Comparison of ENCODE assay signal across 8 cellular contexts in genomic region chr1:15836511-15836771, GRCh38. TPM values are rescaled to one million over a fixed set of nuclear protein-coding genes. Genes with fewer than 3 reads are reported as not detected.
DNase-seq lines count a peak whose midpoint lies in the region; ATAC-seq and TF ChIP-seq lines count a peak whose summit lies in the region.
"Not testable (repeated sequence)": the region's sequence is repeated elsewhere in the genome, so short reads cannot be mapped to it uniquely, and the experiment has no call there.

No MANE protein-coding gene starts in this region.

- H3K27me3 Mint-ChIP-seq in activated T-cell treated with anti-CD3 and anti-CD28 coated beads, Interleukin-2, amount 50 U/mL, for 24 hours, result not testable (repeated sequence)

- TF ChIP-seq CTCF in gastroesophageal sphincter (IDR thresholded peaks at IDR 0.05); uterus (IDR thresholded peaks at IDR 0.05): not testable (repeated sequence)

- peak overlapping the region; percentile 92; the same call in 1 of the 2 replicates for H3K9ac ChIP-seq in ES-I3 (ENCODE audit: low read depth, low read length)
- H3K9ac ChIP-seq in NT2/D1 (ENCODE audit: insufficient read length, low read depth), result not testable (repeated sequence)
- peak overlapping the region; percentile 83 to 95 for H3K9ac ChIP-seq in mucosa of rectum (ENCODE audit: low read depth in 1 of 2, low read length in 2 of 2)

- not testable (repeated sequence) for H3K9me3 ChIP-seq in ES-I3 (ENCODE audit: control insufficient read depth, insufficient read depth, low read length); NT2/D1 (ENCODE audit: insufficient read depth, low read length); gastroesophageal sphincter; mucosa of rectum (ENCODE audit: control insufficient read depth in 2 of 2, low read length in 2 of 2); uterus

- DNase-seq in NT2/D1 (ENCODE audit: low read depth, low spot score); activated T-cell treated with anti-CD3 and anti-CD28 coated beads, Interleukin-2, amount 50 U/mL, for 24 hours; caudate nucleus (lab: John Stamatoyannopoulos, UW); skeletal muscle cell (ENCODE audit: low read depth): not testable (repeated sequence)
- DNase-seq in uterus, result peak; percentile 26 to 32

- not testable (repeated sequence) for TF ChIP-seq POLR2A in gastroesophageal sphincter (IDR thresholded peaks at IDR 0.05); uterus (IDR thresholded peaks at IDR 0.05)

- H3K4me1 ChIP-seq in ES-I3 (ENCODE audit: insufficient read depth, low read length); NT2/D1 (ENCODE audit: insufficient read depth, insufficient read length); mucosa of rectum (ENCODE audit: control insufficient read depth in 2 of 2, insufficient read depth in 2 of 2, low read length in 2 of 2); uterus: not testable (repeated sequence)
- peaks cover 0 to 33% (median 4%) of the 10 kb centered on the region in 3 donors for H3K4me1 ChIP-seq in gastroesophageal sphincter

- H3K4me3 Mint-ChIP-seq in activated T-cell treated with anti-CD3 and anti-CD28 coated beads, Interleukin-2, amount 50 U/mL, for 24 hours, result peak overlapping the region; percentile 91

- TF ChIP-seq EP300 in gastroesophageal sphincter (IDR thresholded peaks at IDR 0.05), result not testable (repeated sequence)

- H3K27ac ChIP-seq in caudate nucleus (ENCODE audit: low read depth, low read length) (peak overlapping the region; percentile 100), gastroesophageal sphincter (peak overlapping the region; percentile 79 to 100 (median 100)), mucosa of rectum (ENCODE audit: low read depth in 2 of 2, low read length in 2 of 2) (peak overlapping the region; percentile 98 to 100), uterus (peak overlapping the region; percentile 99 to 100)

- H3K4me1 Mint-ChIP-seq in activated T-cell treated with anti-CD3 and anti-CD28 coated beads, Interleukin-2, amount 50 U/mL, for 24 hours (ENCODE audit: low read depth), result peaks cover 33% of the 10 kb centered on the region

- H3K27ac Mint-ChIP-seq in activated T-cell treated with anti-CD3 and anti-CD28 coated beads, Interleukin-2, amount 50 U/mL, for 24 hours, result peak overlapping the region; percentile 98

- 63% methylated on average over 7 of the region's 14 CpGs; no CpG with 5 or more reads in 1 of the 2 donors for WGBS in gastroesophageal sphincter (ENCODE audit: low coverage in 1 of 2), 2 donors

- H3K36me3 Mint-ChIP-seq in activated T-cell treated with anti-CD3 and anti-CD28 coated beads, Interleukin-2, amount 50 U/mL, for 24 hours (ENCODE audit: low read depth), result peaks cover 17% of the 10 kb centered on the region

- not testable (repeated sequence) for ATAC-seq in gastroesophageal sphincter

- not testable (repeated sequence) for H3K36me3 ChIP-seq in ES-I3 (ENCODE audit: insufficient read depth, low read length); NT2/D1 (ENCODE audit: insufficient read depth, insufficient read length, low read length); gastroesophageal sphincter; mucosa of rectum (ENCODE audit: control insufficient read depth in 2 of 2, insufficient read depth in 2 of 2, low read length in 2 of 2); uterus

- not testable (repeated sequence) for H3K27me3 ChIP-seq in NT2/D1 (ENCODE audit: insufficient read depth, insufficient read length); gastroesophageal sphincter; mucosa of rectum (ENCODE audit: control insufficient read depth in 2 of 2, insufficient read depth in 2 of 2, low read length in 2 of 2); uterus

- H3K9me3 Mint-ChIP-seq in activated T-cell treated with anti-CD3 and anti-CD28 coated beads, Interleukin-2, amount 50 U/mL, for 24 hours, result not testable (repeated sequence)

- H3K4me3 ChIP-seq in NT2/D1 (ENCODE audit: insufficient read length, low read depth) (peak overlapping the region; percentile 58), gastroesophageal sphincter (peak overlapping the region; percentile 37 to 90), mucosa of rectum (ENCODE audit: low read length in 2 of 2) (peak overlapping the region; percentile 62 to 93), skeletal muscle cell (ENCODE audit: low read depth, low read length) (peak overlapping the region; percentile 86), uterus (peak overlapping the region; percentile 58 to 96)

- intact Hi-C loops in uterus (cut with DNase I; ENCODE audit: low total_unique reads), result not testable (repeated sequence)

RNA-seq across cellular contexts. Expression of gene SPEN, which starts 11.1 kb away (rescaled TPM):
- 10 to 100 TPM; 40.3 to 79.4 (median 50.7) TPM for total RNA-seq in gastroesophageal sphincter
- 100 to 1,000 TPM in 1 of 4 donors, 10 to 100 TPM in 3; 18.8 to 104 (median 73.8) TPM for total RNA-seq in uterus

RNA-seq across cellular contexts. Expression of gene UQCRHL, which starts 29.0 kb away (rescaled TPM):
- total RNA-seq in gastroesophageal sphincter, result 1 to 10 TPM in 2 of 4 donors, under 1 TPM in 2; 0.40 to 1.4 (median 0.85) TPM
- 1 to 10 TPM in 2 of 4 donors, under 1 TPM in 1, not detected in 1; 0.59 to 1.9 (median 1.0) TPM for total RNA-seq in uterus
